10 cellular contexts compared by ENCODE assay signal in the genomic region with DNA sequence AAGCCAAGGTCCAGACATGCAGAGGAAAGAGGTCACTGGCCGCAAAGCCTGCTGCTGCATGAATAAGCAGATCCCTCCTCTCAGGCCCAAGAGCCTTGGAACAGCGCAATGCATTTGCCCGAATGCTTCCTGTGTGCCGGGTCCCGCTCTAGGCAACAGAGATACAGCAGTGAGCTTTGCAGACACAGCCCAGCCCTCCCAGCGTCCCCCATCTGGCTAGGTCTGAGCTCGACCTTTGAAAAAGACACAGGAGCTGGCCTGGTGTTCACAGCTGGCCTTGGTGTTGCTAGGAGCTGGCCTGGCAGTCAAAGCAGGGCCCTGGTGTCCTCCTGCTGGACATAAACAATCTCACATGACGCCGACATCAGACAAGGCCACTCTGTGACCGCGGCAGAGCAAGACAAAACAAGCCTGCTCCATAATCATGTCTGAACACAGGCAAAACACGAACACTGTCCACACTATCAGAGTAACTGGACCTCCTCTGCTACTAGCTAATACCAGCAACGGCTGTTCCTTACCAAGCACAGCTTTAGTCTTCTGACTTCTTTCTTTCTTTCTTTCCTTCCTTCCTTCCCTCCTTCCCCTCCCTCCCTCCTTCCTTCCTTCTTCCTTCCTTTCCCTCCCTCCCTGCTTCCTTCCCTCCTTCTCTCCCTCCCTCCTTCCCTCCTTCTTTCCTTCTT. TPM values are rescaled to one million over a fixed set of nuclear protein-coding genes. Genes with fewer than 3 reads are reported as not detected.
DNase-seq lines count a peak whose midpoint lies in the region; ATAC-seq and TF ChIP-seq lines count a peak whose summit lies in the region.
"Had no signal": no experiment of that assay in that cellular context is flagged by ENCODE, and none has a peak within 500 bp of the region (broad histone marks: within the 10 kb centered on the region; RNA-seq: fewer than 3 reads in every experiment).

No MANE protein-coding gene starts in this region.

- peak overlapping the region; percentile 86 for H2AFZ ChIP-seq in osteoblast (ENCODE audit: low read length)

- H3K9me3 ChIP-seq in AG04450 (ENCODE audit: control insufficient read depth, insufficient read depth, low read length), result no peaks in the 10 kb centered on the region
- H3K9me3 ChIP-seq in heart right ventricle, result no peaks in the 10 kb centered on the region
- no peaks in the 10 kb centered on the region for H3K9me3 ChIP-seq in osteoblast (ENCODE audit: low read depth, low read length)

- no peaks in the 10 kb centered on the region for H4K20me1 ChIP-seq in osteoblast (ENCODE audit: insufficient read depth, low read length)

- H3K27me3 ChIP-seq in AG04450 (ENCODE audit: control insufficient read depth, insufficient read depth, low read length) (peaks cover 8% of the 10 kb centered on the region), heart right ventricle (peaks cover 0 to 3% (median 0%) of the 10 kb centered on the region in 7 donors), osteoblast (ENCODE audit: insufficient read depth, low read length) (no peaks in the 10 kb centered on the region)

- ATAC-seq in heart right ventricle (peak; percentile 50 to 86 (median 72)), GM21528 (IDR thresholded peaks at IDR 0.05; ENCODE audit: low FRiP score, unreplicated experiment) (no peak)

- DNase-seq in AG04450 (ENCODE audit: low read depth, low spot score) (no peak), heart right ventricle (peak; percentile 38 to 58), osteoblast (ENCODE audit: insufficient read length, low spot score, missing footprints) (peak; percentile 87), NCI-H187 (lab: John Stamatoyannopoulos, UW) (no peak), GF-D8 (lab: John Stamatoyannopoulos, UW) (no peak), cortex of kidney (lab: John Stamatoyannopoulos, UW) (no peak)
- DNase-seq: activated CD4-positive, alpha-beta T cell treated with anti-CD3 and anti-CD28 coated beads, Interleukin-2, amount 50 U/mL, for 1 hour; NCI-H345 had no signal

- CTCF ChIA-PET in AG04450 (lab: Charles Lee), result interaction anchor here (1.0 to 1.2 kb wide), 2 partner anchors 74 to 305 kb away, joined by 3 to 5 read pairs; no protein-coding TSS in a partner anchor

- H3K4me3 ChIP-seq in AG04450 (ENCODE audit: low read depth, low read length) (no peak overlapping the region), heart right ventricle (no peak overlapping the region), osteoblast (ENCODE audit: insufficient read depth, low read length) (no peak overlapping the region)

- H3K4me2 ChIP-seq in osteoblast (ENCODE audit: insufficient read depth, low read length), result no peak overlapping the region

- intact Hi-C loops in heart right ventricle (cut with DNase I), result loop anchor here in 2 of 10 donors (1.0 to 2.0 kb wide), 2 partner anchors 16 to 20 kb away; no protein-coding TSS in a partner anchor

- POLR2A ChIA-PET in AG04450 (lab: Yijun Ruan, JAX), result interaction anchor here (0.6 to 1.0 kb wide), 3 partner anchors 9 to 139 kb away, joined by 3 to 12 read pairs (median 6); no protein-coding TSS in a partner anchor

- peaks cover 0 to 42% (median 11%) of the 10 kb centered on the region in 9 donors for H3K4me1 ChIP-seq in heart right ventricle
- H3K4me1 ChIP-seq in osteoblast (ENCODE audit: insufficient read depth, low read length), result peaks cover 1% of the 10 kb centered on the region

- peak overlapping the region; percentile 31 for H3K27ac ChIP-seq in AG04450 (ENCODE audit: low read depth, low read length)
- H3K27ac ChIP-seq in angular gyrus (ENCODE audit: low read depth, low read length), result peak overlapping the region; percentile 100
- H3K27ac ChIP-seq in heart right ventricle, result peak overlapping the region; percentile 50 to 78 (median 69)
- no peak overlapping the region for H3K27ac ChIP-seq in osteoblast (ENCODE audit: low read depth, low read length)

- TF ChIP-seq CTCF in AG04450 (IDR thresholded peaks at IDR 0.05; ENCODE audit: low read depth, low read length) (no peak), heart right ventricle (IDR thresholded peaks at IDR 0.05) (peak in 4 of 9 donors; percentile 7 to 17 (median 10)), osteoblast (IDR thresholded peaks at IDR 0.05; ENCODE audit: extremely low read depth, low read depth, low read length) (no peak)

- 34 to 50% methylated on average over 13 of the region's 13 CpGs for WGBS in heart right ventricle, 2 donors

- no peaks in the 10 kb centered on the region for H3K36me3 ChIP-seq in heart right ventricle
- no peaks in the 10 kb centered on the region for H3K36me3 ChIP-seq in osteoblast (ENCODE audit: insufficient read depth, low read length)

- no peaks in the 10 kb centered on the region for H3K79me2 ChIP-seq in osteoblast (ENCODE audit: insufficient read depth, low read length)

RNA-seq across cellular contexts. Expression of a gene that starts 5.7 kb away (rescaled TPM):
- 0.60 and 1.2 TPM in 2 replicates for polyA plus RNA-seq in AG04450 (2011; rRNA removed)
- polyA minus RNA-seq in AG04450 (2011; rRNA and poly(A)+ RNA removed), result 0.28 and 0.43 TPM in 2 replicates
- 1 to 10 TPM in 9 of 10 donors, under 1 TPM in 1; 0.95 to 2.4 (median 1.9) TPM for total RNA-seq in heart right ventricle
- polyA plus RNA-seq in heart right ventricle, result 1 to 10 TPM; 1.2 to 3.9 TPM
- total RNA-seq in osteoblast, result 2.9 and 4.1 TPM in 2 replicates

RNA-seq across cellular contexts. Expression of a gene that starts 21.3 kb away (rescaled TPM):
- polyA plus RNA-seq in AG04450 (2011; rRNA removed) (20.7 and 29.5 TPM in 2 replicates), heart right ventricle (100 to 1,000 TPM in 1 of 2 donors, 10 to 100 TPM in 1; 61.4 to 167 TPM)
- polyA minus RNA-seq in AG04450 (2011; rRNA and poly(A)+ RNA removed), result 22.2 and 32.3 TPM in 2 replicates
- total RNA-seq in heart right ventricle (100 to 1,000 TPM in 1 of 10 donors, 10 to 100 TPM in 9; 67.7 to 104 (median 76.5) TPM), osteoblast (25.0 and 26.1 TPM in 2 replicates)

RNA-seq across cellular contexts. Expression of a gene that starts 27.9 kb away (rescaled TPM):
- polyA plus RNA-seq in AG04450 (2011; rRNA removed) (12.8 and 16.0 TPM in 2 replicates), heart right ventricle (10 to 100 TPM; 20.8 to 34.9 TPM)
- 10.6 and 20.0 TPM in 2 replicates for polyA minus RNA-seq in AG04450 (2011; rRNA and poly(A)+ RNA removed)
- total RNA-seq in heart right ventricle (10 to 100 TPM; 10.4 to 29.1 (median 13.4) TPM), osteoblast (16.6 and 21.2 TPM in 2 replicates)

RNA-seq across cellular contexts. Expression of a gene that starts 41.0 kb away (rescaled TPM):
- polyA plus RNA-seq in AG04450 (2011; rRNA removed) (17.0 and 19.8 TPM in 2 replicates), heart right ventricle (10 to 100 TPM; 34.1 to 57.0 TPM)
- 27.3 and 28.4 TPM in 2 replicates for polyA minus RNA-seq in AG04450 (2011; rRNA and poly(A)+ RNA removed)
- total RNA-seq in heart right ventricle (10 to 100 TPM; 33.9 to 73.8 (median 41.6) TPM), osteoblast (75.1 and 83.6 TPM in 2 replicates)

Comparison
In these comparisons a context has a peak if more than half of its experiments do, and no peak if none do; other contexts are left out.
1. DNase-seq: peak in heart right ventricle (2 of 2) and osteoblast (single experiment); none in AG04450 (single experiment), NCI-H187 (0 of 2), GF-D8 (single experiment) and cortex of kidney (single experiment).